Comparison of ENCODE assay signal across 23 cellular contexts in the genomic region with DNA sequence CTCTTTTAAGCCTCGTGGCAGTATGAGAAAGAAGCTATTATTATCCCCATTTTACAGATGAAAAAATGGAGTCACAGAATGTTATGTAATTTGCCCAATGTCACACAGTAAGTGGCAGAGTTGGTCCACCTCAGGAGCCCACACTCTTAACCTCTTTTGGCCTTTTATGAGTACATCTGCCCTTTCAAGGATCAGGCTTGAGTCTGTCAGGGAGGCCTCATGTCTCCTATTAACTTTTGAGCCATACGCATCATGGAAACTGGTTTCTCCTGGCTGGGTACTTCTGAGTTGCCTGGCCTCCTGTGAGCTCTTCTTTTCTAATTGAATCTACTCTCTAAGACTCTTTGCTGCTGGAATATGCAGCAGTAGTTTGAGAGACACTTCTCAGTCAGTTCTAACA.
A peak's percentile ranks its signal among the peaks of the same experiment; 100 is the strongest.
DNase-seq lines count a peak whose midpoint lies in the region; ATAC-seq, FAIRE-seq and TF ChIP-seq lines count a peak whose summit lies in the region.
"Had no signal": no experiment of that assay in that cellular context is flagged by ENCODE, and none has a peak within 500 bp of the region (broad histone marks: within the 10 kb centered on the region; RNA-seq: fewer than 3 reads in every experiment).

No MANE protein-coding gene starts in this region.

- intact Hi-C loops in K562 (cut with micrococcal nuclease) (no loop called here), vagina (cut with DNase I) (no loop called here)

- in situ Hi-C loops in K562 (cut with MboI): no loop called here

- peaks cover 23% of the 10 kb centered on the region for H3K4me1 ChIP-seq in BLaER1
- H3K4me1 ChIP-seq in DOHH2 (ENCODE audit: control insufficient read depth, low read length): peaks cover 73% of the 10 kb centered on the region
- no peaks in the 10 kb centered on the region for H3K4me1 ChIP-seq in K562 (replicated peaks in 1 of 2; ENCODE audit: control insufficient read depth in 2 of 2, insufficient read depth in 2 of 2, low read length in 2 of 2)
- H3K4me1 ChIP-seq in neural progenitor cell: peaks cover 14% of the 10 kb centered on the region
- no peaks in the 10 kb centered on the region for H3K4me1 ChIP-seq in vagina
- H3K4me1 ChIP-seq: BE2C, Peyer's patch had no signal

- H3K9me3 Mint-ChIP-seq in neural progenitor cell: peaks cover 4% of the 10 kb centered on the region
- H3K9me3 Mint-ChIP-seq: T-cell had no signal

- no peak for TF ChIP-seq EP300 in K562 (IDR thresholded peaks at IDR 0.05; ENCODE audit: low read length)

- TF ChIP-seq CTCF in DOHH2 (IDR thresholded peaks at IDR 0.05; ENCODE audit: low read depth, low read length, poor library complexity, severe bottlenecking) (no peak), K562 (IDR thresholded peaks at IDR 0.05 in 2 of 3, conservative IDR thresholded peaks at IDR 0.05 in 1 of 3; ENCODE audit: insufficient read depth in 2 of 3, low read depth in 1 of 3, low read length in 3 of 3) (no peak), neural progenitor cell (IDR thresholded peaks at IDR 0.05) (no peak), vagina (IDR thresholded peaks at IDR 0.05) (no peak)

- H3K4me3 ChIP-seq in BLaER1 (no peak overlapping the region), DOHH2 (ENCODE audit: low read length) (0 out of 2 replicates have a peak overlapping the region, but pooled peaks have one; percentile 0), K562 (no peak overlapping the region), neural progenitor cell (no peak overlapping the region), vagina (no peak overlapping the region)
- H3K4me3 ChIP-seq: MG63, Peyer's patch, SJCRH30 had no signal

- FAIRE-seq in K562 (lab: Jason Lieb, UNC): no peak
- FAIRE-seq: G401.6, GM12892, GM18507, H1 had no signal

- H3K36me3 Mint-ChIP-seq in neural progenitor cell: peaks cover 6% of the 10 kb centered on the region
- H3K36me3 Mint-ChIP-seq: CD4-positive, CD25-positive, alpha-beta regulatory T cell had no signal

- H4K20me1 ChIP-seq in BLaER1: no peaks in the 10 kb centered on the region
- H4K20me1 ChIP-seq in DOHH2 (ENCODE audit: control insufficient read depth, insufficient read depth, low read depth, low read length): no peaks in the 10 kb centered on the region
- no peaks in the 10 kb centered on the region for H4K20me1 ChIP-seq in K562 (replicated peaks; ENCODE audit: control insufficient read depth, insufficient read depth, low read length)
- no peaks in the 10 kb centered on the region for H4K20me1 ChIP-seq in neural progenitor cell (ENCODE audit: low read depth)

- H3K36me3 ChIP-seq in BLaER1 (no peaks in the 10 kb centered on the region), DOHH2 (ENCODE audit: control insufficient read depth, low read length) (peaks cover 20% of the 10 kb centered on the region), K562 (ENCODE audit: control insufficient read depth, insufficient read depth, low read length) (no peaks in the 10 kb centered on the region), neural progenitor cell (no peaks in the 10 kb centered on the region), vagina (no peaks in the 10 kb centered on the region)
- H3K36me3 ChIP-seq: BE2C, MG63, Peyer's patch, SJCRH30 had no signal

- ATAC-seq in K562 (no peak), HG03439 (IDR thresholded peaks at IDR 0.05; ENCODE audit: unreplicated experiment) (no peak)
- ATAC-seq: T-cell had no signal

- POLR2A ChIA-PET in K562 (lab: Yijun Ruan, JAX): interaction anchor here (1.7 kb wide), 1 partner anchor 10 kb away, joined by 6 read pairs; no protein-coding TSS in a partner anchor

- no peaks in the 10 kb centered on the region for H3K27me3 ChIP-seq in BLaER1
- H3K27me3 ChIP-seq in DOHH2 (ENCODE audit: control insufficient read depth, low read length): no peaks in the 10 kb centered on the region
- no peaks in the 10 kb centered on the region for H3K27me3 ChIP-seq in K562 (ENCODE audit: control insufficient read depth in 2 of 2, insufficient read depth in 2 of 2, low read length in 2 of 2)
- H3K27me3 ChIP-seq in neural progenitor cell: no peaks in the 10 kb centered on the region
- no peaks in the 10 kb centered on the region for H3K27me3 ChIP-seq in vagina
- H3K27me3 ChIP-seq: BE2C, MG63, Peyer's patch, SJCRH30 had no signal

- H3K27ac ChIP-seq in BLaER1 (no peak overlapping the region), DOHH2 (ENCODE audit: low read depth, low read length) (no peak overlapping the region), K562 (ENCODE audit: extremely low read depth, low read depth, low read length) (no peak overlapping the region), neural progenitor cell (peak overlapping the region; percentile 48), vagina (no peak overlapping the region)
- H3K27ac ChIP-seq: Peyer's patch, SJCRH30 had no signal

- no peaks in the 10 kb centered on the region for H3K27me3 Mint-ChIP-seq in neural progenitor cell (ENCODE audit: insufficient read depth, low read depth)
- H3K27me3 Mint-ChIP-seq: CD4-positive, CD25-positive, alpha-beta regulatory T cell; T-cell had no signal

- 40% methylated on average over 2 of the region's 2 CpGs for WGBS in K562 (ENCODE audit: insufficient coverage, low coverage, missing lambda C conversion rate)

- TF ChIP-seq POLR2A in K562 (conservative IDR thresholded peaks at IDR 0.05) (no peak), vagina (IDR thresholded peaks at IDR 0.05) (no peak)

- H3K27ac Mint-ChIP-seq in neural progenitor cell: peak overlapping the region; percentile 51
- H3K27ac Mint-ChIP-seq: CD4-positive, CD25-positive, alpha-beta regulatory T cell; T-cell had no signal

- DNase-seq in K562 (ENCODE audit: extremely low read depth in 1 of 4, low spot score in 3 of 4) (no peak), neural progenitor cell (ENCODE audit: low spot score) (no peak), vagina (ENCODE audit: extremely low spot score in 2 of 2) (no peak), NK-92 (lab: John Stamatoyannopoulos, UW; ENCODE audit: unreplicated experiment) (no peak)
- DNase-seq: BE2C; CD4-positive, CD25-positive, alpha-beta regulatory T cell; MG63; NCI-H1048; NCI-H1417 treated with DMSO at 0.1 percent for 48 hours; NCI-H187 treated with DMSO at 0.1 percent for 48 hours; NCI-H2107; NCI-H2227 treated with DMSO at 0.1 percent for 48 hours; NCI-H510A; Peyer's patch; SJCRH30; T-cell had no signal

- no peaks in the 10 kb centered on the region for H3K9me2 ChIP-seq in DOHH2 (replicated peaks; ENCODE audit: control insufficient read depth, low read length)

- H3K9me3 ChIP-seq in BLaER1 (no peaks in the 10 kb centered on the region), DOHH2 (ENCODE audit: control insufficient read depth, insufficient read depth, low read length) (no peaks in the 10 kb centered on the region), K562 (replicated peaks; ENCODE audit: control insufficient read depth, insufficient read depth, low read depth, low read length) (no peaks in the 10 kb centered on the region), neural progenitor cell (ENCODE audit: low read depth) (no peaks in the 10 kb centered on the region), vagina (no peaks in the 10 kb centered on the region)
- H3K9me3 ChIP-seq: BE2C, MG63, Peyer's patch, SJCRH30 had no signal

- H3F3A ChIP-seq in DOHH2 (ENCODE audit: control insufficient read depth, insufficient read depth): no peaks in the 10 kb centered on the region
- peaks cover 10% of the 10 kb centered on the region for H3F3A ChIP-seq in neural progenitor cell (ENCODE audit: low read depth)

- peak overlapping the region; percentile 39 for H3K4me2 ChIP-seq in BLaER1
- peak overlapping the region; percentile 10 for H3K4me2 ChIP-seq in DOHH2 (ENCODE audit: low read length)
- H3K4me2 ChIP-seq in K562 (ENCODE audit: insufficient read depth, low read length): no peak overlapping the region
- H3K4me2 ChIP-seq in neural progenitor cell: no peak overlapping the region

- no peak overlapping the region for H3K4me3 Mint-ChIP-seq in neural progenitor cell
- H3K4me3 Mint-ChIP-seq: CD4-positive, CD25-positive, alpha-beta regulatory T cell; T-cell had no signal

- H3K9ac ChIP-seq in BLaER1 (no peak overlapping the region), K562 (ENCODE audit: insufficient read depth in 1 of 2, low read depth in 2 of 2, low read length in 2 of 2) (no peak overlapping the region), neural progenitor cell (no peak overlapping the region)

- TF ChIP-seq RAD21 in K562 (CRISPR knock-in tag; conservative IDR thresholded peaks at IDR 0.05 in 1 of 2, IDR thresholded peaks at IDR 0.05 in 1 of 2): no peak

- H2AFZ ChIP-seq in K562 (ENCODE audit: low read depth, low read length) (no peak overlapping the region), neural progenitor cell (replicated peaks) (no peak overlapping the region)

- CTCF ChIA-PET in K562 (lab: Yijun Ruan, JAX; ENCODE audit: low intra/inter-chr PET ratio): no interaction called here

- no peaks in the 10 kb centered on the region for H3K4me1 Mint-ChIP-seq in neural progenitor cell
- H3K4me1 Mint-ChIP-seq: CD4-positive, CD25-positive, alpha-beta regulatory T cell; T-cell had no signal

- no peaks in the 10 kb centered on the region for H3K9me1 ChIP-seq in K562 (ENCODE audit: control insufficient read depth, insufficient read depth, low read length)

- BruUV-seq in K562 (replicated peaks; lab: Mats Ljungman, UMichigan): no TSS peak

- peaks cover 75% of the 10 kb centered on the region for H3K79me2 ChIP-seq in DOHH2 (ENCODE audit: control insufficient read depth, low read length)
- H3K79me2 ChIP-seq in K562 (ENCODE audit: control insufficient read depth, insufficient read depth, low read length): no peaks in the 10 kb centered on the region
- H3K79me2 ChIP-seq in neural progenitor cell (ENCODE audit: low read depth): peaks cover 21% of the 10 kb centered on the region

TF ChIP-seq in K562, 482 proteins besides CTCF, POLR2A, EP300 and RAD21:
- TF ChIP-seq BHLHE40 (IDR thresholded peaks at IDR 0.05; ENCODE audit: low read length) (no peak), DIDO1 (tag; IDR thresholded peaks at IDR 0.05; ENCODE audit: low read depth) (no peak), ADNP (tag; IDR thresholded peaks at IDR 0.05) (0 out of 2 replicates have a peak, but pooled peaks have one; percentile 22), RBM25 (IDR thresholded peaks at IDR 0.05; ENCODE audit: low read depth, low read length, severe bottlenecking) (peak; percentile 53)

Comparison
In these comparisons a context has a peak if more than half of its experiments do, and no peak if none do; other contexts are left out.
1. H3K4me2 ChIP-seq: peak in BLaER1 (single experiment) and DOHH2 (single experiment); none in K562 (single experiment) and neural progenitor cell (single experiment).